In genomic region chr1:161494069-161494735, GRCh38 we compare ENCODE assay signal across 1 cellular context.
TF ChIP-seq lines count a peak whose summit lies in the region.

No MANE protein-coding gene starts in this region.

TF ChIP-seq in K562, 482 proteins besides CTCF, POLR2A, EP300 and RAD21 (continues in another document):
- TF ChIP-seq ZNF696 (CRISPR knock-in tag; conservative IDR thresholded peaks at IDR 0.05) = no peak
- no peak for TF ChIP-seq HDAC3 (IDR thresholded peaks at IDR 0.05; ENCODE audit: borderline replicate concordance, partially characterized antibody)
- TF ChIP-seq ZNF217 (CRISPR knock-in tag; IDR thresholded peaks at IDR 0.05) = no peak
- no peak for TF ChIP-seq CSDE1 (IDR thresholded peaks at IDR 0.05)
- no peak for TF ChIP-seq BRD4 (IDR thresholded peaks at IDR 0.05)
- TF ChIP-seq GATAD2A (IDR thresholded peaks at IDR 0.05) = peak; percentile 84
- no peak for TF ChIP-seq POU5F1 (IDR thresholded peaks at IDR 0.05; ENCODE audit: borderline replicate concordance, low read depth, low read length, partially characterized antibody)
- TF ChIP-seq MTA1 (IDR thresholded peaks at IDR 0.05; ENCODE audit: borderline replicate concordance) = peak; percentile 53; the same call in 1 of the 2 replicates
- no peak for TF ChIP-seq ZNF146 (CRISPR knock-in tag; IDR thresholded peaks at IDR 0.05; ENCODE audit: unreplicated experiment)
- peak; percentile 16; the same call in 1 of the 2 replicates for TF ChIP-seq TAL1 (IDR thresholded peaks at IDR 0.05)
- 0 out of 2 replicates have a peak, but pooled peaks have one; percentile 40 for TF ChIP-seq CBFA2T2 (conservative IDR thresholded peaks at IDR 0.05)
- TF ChIP-seq UBTF (IDR thresholded peaks at IDR 0.05; ENCODE audit: borderline replicate concordance in 1 of 2, low read depth in 2 of 2, low read length in 2 of 2) = no peak
- peak; percentile 72 for TF ChIP-seq TCF3 (CRISPR knock-in tag; IDR thresholded peaks at IDR 0.05)
- TF ChIP-seq CXXC5 (CRISPR knock-in tag; IDR thresholded peaks at IDR 0.05) = peak; percentile 18; the same call in 1 of the 2 replicates
- peak; percentile 45 for TF ChIP-seq CCNT2 (IDR thresholded peaks at IDR 0.05; ENCODE audit: borderline replicate concordance, extremely low read depth, insufficient read length, low read depth, low read length)
- TF ChIP-seq SMARCA4 (IDR thresholded peaks at IDR 0.05) = peak; percentile 80
- 0 out of 2 replicates have a peak, but pooled peaks have one; percentile 11 for TF ChIP-seq L3MBTL2 (IDR thresholded peaks at IDR 0.05)
- no peak for TF ChIP-seq BCLAF1 (IDR thresholded peaks at IDR 0.05; ENCODE audit: borderline replicate concordance in 1 of 2, control insufficient read depth in 1 of 2, low read depth in 2 of 2, low read length in 1 of 2)
- TF ChIP-seq SMARCE1 (IDR thresholded peaks at IDR 0.05) = peak; percentile 65; the same call in 1 of the 2 replicates
- TF ChIP-seq ASH1L (IDR thresholded peaks at IDR 0.05; ENCODE audit: borderline replicate concordance, low read depth, partially characterized antibody) = no peak
- TF ChIP-seq HDAC2 (IDR thresholded peaks at IDR 0.05) = peak; percentile 68
- TF ChIP-seq GATA2 (CRISPR knock-in tag; IDR thresholded peaks at IDR 0.05) = no peak
- peak; percentile 82 for TF ChIP-seq HMBOX1 (IDR thresholded peaks at IDR 0.05)
- TF ChIP-seq BACH1 (tag; IDR thresholded peaks at IDR 0.05) = peak; percentile 34; the same call in 1 of the 2 replicates
- TF ChIP-seq TBL1XR1 (IDR thresholded peaks at IDR 0.05; ENCODE audit: low read length in 2 of 2) = 0 out of 4 replicates have a peak, but pooled peaks of 1 of the 2 experiments have one; percentile 23
- no peak; the same call in 1 of the 2 replicates for TF ChIP-seq ZNF239 (CRISPR knock-in tag; IDR thresholded peaks at IDR 0.05)
- TF ChIP-seq CEBPG (CRISPR knock-in tag; IDR thresholded peaks at IDR 0.05) = peak; percentile 66; the same call in 1 of the 2 replicates
- TF ChIP-seq CEBPG (tag; conservative IDR thresholded peaks at IDR 0.05 in 1 of 2, IDR thresholded peaks at IDR 0.05 in 1 of 2) = peak; percentile 7 to 69; a peak in 2 of 4 replicates
- no peak for TF ChIP-seq ZNF764 (CRISPR knock-in tag; IDR thresholded peaks at IDR 0.05; ENCODE audit: low read depth)
- TF ChIP-seq SMAD4 (CRISPR knock-in tag; conservative IDR thresholded peaks at IDR 0.05) = peak; percentile 16; the same call in 1 of the 2 replicates
- TF ChIP-seq TFE3 (CRISPR knock-in tag; IDR thresholded peaks at IDR 0.05) = no peak
- TF ChIP-seq ATF3 (IDR thresholded peaks at IDR 0.05) = peak; percentile 45; the same call in 1 of the 2 replicates
- no peak for TF ChIP-seq ATF3 (CRISPR knock-in tag; conservative IDR thresholded peaks at IDR 0.05)
- TF ChIP-seq ARID1B (IDR thresholded peaks at IDR 0.05) = peak; percentile 73
- peak; percentile 61; the same call in 1 of the 2 replicates for TF ChIP-seq ESRRA (IDR thresholded peaks at IDR 0.05; ENCODE audit: borderline replicate concordance, low read depth)
- peak; percentile 28; the same call in 1 of the 2 replicates for TF ChIP-seq FOSL1 (tag; conservative IDR thresholded peaks at IDR 0.05)
- no peak for TF ChIP-seq RFX5 (IDR thresholded peaks at IDR 0.05; ENCODE audit: low read depth, low read length)
- 0 out of 2 replicates have a peak, but pooled peaks have one; percentile 42 for TF ChIP-seq MTA3 (IDR thresholded peaks at IDR 0.05; ENCODE audit: borderline replicate concordance)
- peak; percentile 49; the same call in 1 of the 2 replicates for TF ChIP-seq TFAP4 (CRISPR knock-in tag; IDR thresholded peaks at IDR 0.05; ENCODE audit: borderline replicate concordance)
- peak in 1 of 2 experiments; percentile 44; a peak in 1 of 4 replicates for TF ChIP-seq TRIM24 (IDR thresholded peaks at IDR 0.05)
- peak in 1 of 2 experiments; percentile 37; a peak in 1 of 4 replicates for TF ChIP-seq KDM1A (IDR thresholded peaks at IDR 0.05)
- TF ChIP-seq CBFA2T3 (IDR thresholded peaks at IDR 0.05) = peak; percentile 58; the same call in 1 of the 2 replicates
- 0 out of 2 replicates have a peak, but pooled peaks have one; percentile 27 for TF ChIP-seq ETV5 (CRISPR knock-in tag; IDR thresholded peaks at IDR 0.05; ENCODE audit: low read depth)
